In genomic region chr17:39527220-39527813, GRCh38 we compare ENCODE assay signal across 8 cellular contexts.
DNase-seq lines count a peak whose midpoint lies in the region; ATAC-seq and TF ChIP-seq lines count a peak whose summit lies in the region.

No MANE protein-coding gene starts in this region.

- no peak overlapping the region for H3K27ac Mint-ChIP-seq in WTC11

- ATAC-seq in WTC11, result peak; percentile 67
- peak; percentile 79 for ATAC-seq in left lobe of liver
- ATAC-seq in GM18519 (IDR thresholded peaks at IDR 0.05; ENCODE audit: low FRiP score, unreplicated experiment), result no peak
- no peak for ATAC-seq in HG02938 (IDR thresholded peaks at IDR 0.05; ENCODE audit: unreplicated experiment)
- ATAC-seq in GM18858 (IDR thresholded peaks at IDR 0.05; ENCODE audit: unreplicated experiment), result no peak

- DNase-seq in CMK (ENCODE audit: low read depth) (peak; percentile 32), HFF-Myc (ENCODE audit: extremely low read depth, low read depth) (no peak), WTC11 (ENCODE audit: low spot score) (no peak), left lobe of liver (ENCODE audit: low spot score) (no peak), hepatic stellate cell (ENCODE audit: low spot score) (no peak)

- H3K4me3 ChIP-seq in HFF-Myc (replicated peaks; ENCODE audit: low read depth, low read length), result no peak overlapping the region

- H3K36me3 Mint-ChIP-seq in WTC11, result peaks cover 66% of the 10 kb centered on the region

- H3K27me3 Mint-ChIP-seq in WTC11 (ENCODE audit: low read depth), result no peaks in the 10 kb centered on the region

- no peaks in the 10 kb centered on the region for H3K4me1 Mint-ChIP-seq in WTC11

- POLR2A ChIA-PET in WTC11 (lab: Charles Lee), result no interaction called here

- CTCF ChIA-PET in WTC11 (lab: Charles Lee), result interaction anchor here (0.7 to 1.8 kb wide), 6 partner anchors 10 to 145 kb away, joined by 3 to 7 read pairs (median 4); no protein-coding TSS in a partner anchor

- no peaks in the 10 kb centered on the region for H3K9me3 Mint-ChIP-seq in WTC11

- TF ChIP-seq CTCF in HFF-Myc (IDR thresholded peaks at IDR 0.05; ENCODE audit: low read depth, low read length, missing control alignments), result peak; percentile 24
- 0 out of 2 replicates have a peak, but pooled peaks have one; percentile 30 for TF ChIP-seq CTCF in WTC11 (IDR thresholded peaks at IDR 0.05)

- H3K4me3 Mint-ChIP-seq in WTC11, result no peak overlapping the region

TF ChIP-seq in WTC11, 78 proteins besides CTCF, POLR2A, EP300 and RAD21:
- no peak for TF ChIP-seq JUN (CRISPR knock-in tag; IDR thresholded peaks at IDR 0.05)
- no peak for TF ChIP-seq HMGA2 (CRISPR knock-in tag; IDR thresholded peaks at IDR 0.05)
- TF ChIP-seq ELF4 (CRISPR knock-in tag; IDR thresholded peaks at IDR 0.05; ENCODE audit: low read depth), result no peak
- TF ChIP-seq ATF6 (CRISPR knock-in tag; IDR thresholded peaks at IDR 0.05), result no peak
- TF ChIP-seq FOXP1 (CRISPR knock-in tag; IDR thresholded peaks at IDR 0.05; ENCODE audit: borderline replicate concordance), result no peak
- no peak for TF ChIP-seq ZNF425 (CRISPR knock-in tag; conservative IDR thresholded peaks at IDR 0.05)
- TF ChIP-seq MYBL2 (CRISPR knock-in tag; IDR thresholded peaks at IDR 0.05), result no peak
- no peak for TF ChIP-seq NFATC4 (CRISPR knock-in tag; IDR thresholded peaks at IDR 0.05)
- TF ChIP-seq NFE2L1 (CRISPR knock-in tag; IDR thresholded peaks at IDR 0.05), result no peak
- no peak for TF ChIP-seq GABPB1 (CRISPR knock-in tag; IDR thresholded peaks at IDR 0.05)
- no peak for TF ChIP-seq ZNF138 (CRISPR knock-in tag; conservative IDR thresholded peaks at IDR 0.05)
- no peak for TF ChIP-seq SMAD3 (CRISPR knock-in tag; IDR thresholded peaks at IDR 0.05; ENCODE audit: borderline replicate concordance)
- TF ChIP-seq AFF4 (CRISPR knock-in tag; IDR thresholded peaks at IDR 0.05; ENCODE audit: borderline replicate concordance), result no peak
- no peak for TF ChIP-seq ATF2 (CRISPR knock-in tag; IDR thresholded peaks at IDR 0.05; ENCODE audit: borderline replicate concordance, low read depth)
- TF ChIP-seq ATF3 (CRISPR knock-in tag; conservative IDR thresholded peaks at IDR 0.05), result no peak
TF ChIP-seq in WTC11: peak in this region for 0.

Comparison
In these comparisons a context has a peak if more than half of its experiments do, and no peak if none do; other contexts are left out.
1. ATAC-seq: peak in WTC11 (single experiment) and left lobe of liver (single experiment); none in GM18519 (single experiment), HG02938 (single experiment) and GM18858 (single experiment).